8 cellular contexts compared by ENCODE assay signal in the genomic region with DNA sequence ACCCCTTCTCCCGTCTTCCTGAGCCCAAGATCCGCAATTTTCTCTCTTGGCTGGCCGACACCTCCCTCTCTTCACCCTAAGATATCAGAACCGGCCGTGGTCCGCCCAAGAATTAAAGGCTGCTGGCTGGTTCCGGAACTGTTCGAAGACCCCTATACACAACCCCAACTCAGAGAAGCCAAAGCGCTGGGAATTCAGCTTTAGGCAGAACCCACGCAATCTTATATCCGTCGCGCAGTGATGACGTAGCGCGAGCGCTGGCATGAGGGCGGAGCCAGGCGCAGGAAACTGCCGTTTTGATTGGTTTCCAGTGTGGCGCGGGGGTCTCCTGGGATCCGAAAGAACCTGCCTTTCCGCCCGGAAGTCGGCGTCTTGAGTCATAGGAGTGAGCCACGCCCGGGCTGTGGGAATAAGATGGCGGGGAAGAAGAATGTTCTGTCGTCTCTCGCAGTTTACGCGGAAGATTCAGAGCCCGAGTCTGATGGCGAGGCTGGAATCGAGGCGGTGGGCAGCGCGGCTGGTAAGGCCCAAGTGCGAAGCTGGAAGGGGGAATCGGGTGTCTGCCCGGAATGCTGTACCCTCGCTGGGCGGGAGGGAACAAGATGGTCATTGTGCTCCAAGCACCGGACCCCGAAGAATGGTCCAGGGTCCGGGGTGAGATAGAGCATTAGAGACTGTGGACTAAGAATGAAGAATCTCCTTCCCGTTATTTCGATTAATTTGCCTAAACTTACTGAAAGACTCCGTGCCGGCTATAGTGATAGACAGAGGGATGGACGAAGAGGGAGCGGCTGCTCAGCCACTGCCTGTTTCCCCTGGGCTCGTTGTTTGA. TPM values are rescaled to one million over a fixed set of nuclear protein-coding genes. Genes with fewer than 3 reads are reported as not detected.
A peak's percentile ranks its signal among the peaks of the same experiment; 100 is the strongest.
DNase-seq lines count a peak whose midpoint lies in the region; ATAC-seq, FAIRE-seq and TF ChIP-seq lines count a peak whose summit lies in the region.

Gene RECQL5, minus strand, starts transcription at position 196 of the 832 bp plus-strand sequence. CDS start 597 bp downstream, outside the sequence.
Gene SAP30BP, plus strand, starts transcription at position 380 of the 832 bp plus-strand sequence. Its CDS starts 35 bp downstream, at position 415.

- H3K9me3 ChIP-seq in kidney (ENCODE audit: control insufficient read depth in 1 of 2, low read length in 2 of 2) = no peaks in the 10 kb centered on the region

- H3K4me3 Mint-ChIP-seq in activated CD4-positive, alpha-beta T cell treated with anti-CD3 and anti-CD28 coated beads for 36 hours = no peak within 1 kb of the TSS
- H3K4me3 Mint-ChIP-seq in chondrocyte (ENCODE audit: unreplicated experiment) = no peak within 1 kb of the TSS

- H3K36me3 Mint-ChIP-seq in activated CD4-positive, alpha-beta T cell treated with anti-CD3 and anti-CD28 coated beads for 36 hours (ENCODE audit: low read depth) = peaks cover 27% of the 10 kb centered on the region
- peaks cover 17% of the 10 kb centered on the region for H3K36me3 Mint-ChIP-seq in chondrocyte (ENCODE audit: low read depth)

- H3K36me3 ChIP-seq in kidney (ENCODE audit: control insufficient read depth in 1 of 2, insufficient read depth in 2 of 2, low read length in 2 of 2) = peaks cover 19 to 31% of the 10 kb centered on the region in 2 donors

- FAIRE-seq in kidney (lab: Jason Lieb, UNC) = peak; percentile 80

- peak within 1 kb of the TSS; percentile 84 to 88 for H3K9ac ChIP-seq in kidney (ENCODE audit: low read length in 2 of 2)

- no peaks in the 10 kb centered on the region for H3K9me3 Mint-ChIP-seq in activated CD4-positive, alpha-beta T cell treated with anti-CD3 and anti-CD28 coated beads for 36 hours (ENCODE audit: low read depth)
- no peaks in the 10 kb centered on the region for H3K9me3 Mint-ChIP-seq in chondrocyte (ENCODE audit: low read depth)

- intact Hi-C loops in activated CD4-positive, alpha-beta T cell treated with anti-CD3 and anti-CD28 coated beads for 36 hours (cut with DNase I, micrococcal nuclease) = loop anchor here (1.0 to 5.0 kb wide), 11 partner anchors 78 to 635 kb away; partner anchors contain the start of genes ACOX1 (in 1 of the 2), CASKIN2 (in 1 of the 2), GGA3 (in 1 of the 2) and MIF4GD (in 1 of the 2)
- intact Hi-C loops in kidney (cut with DNase I) = no loop called here

- peaks cover 8 to 15% of the 10 kb centered on the region in 2 donors for H3K4me1 ChIP-seq in kidney (ENCODE audit: control insufficient read depth in 1 of 2, insufficient read depth in 1 of 2, low read depth in 1 of 2, low read length in 2 of 2)

- no peak within 1 kb of the TSS for H3K27ac Mint-ChIP-seq in activated CD4-positive, alpha-beta T cell treated with anti-CD3 and anti-CD28 coated beads for 36 hours
- H3K27ac Mint-ChIP-seq in chondrocyte (ENCODE audit: unreplicated experiment) = peak within 1 kb of the TSS; percentile 4

- peak; percentile 98 for DNase-seq in Ammon's horn (ENCODE audit: low spot score)
- peak; percentile 80 for DNase-seq in GM19238 (ENCODE audit: insufficient read length, low spot score)
- peak; percentile 98 for DNase-seq in NCI-H524 treated with DMSO at 0.1 percent for 48 hours (lab: John Stamatoyannopoulos, UW)
- peak; percentile 99 for DNase-seq in activated CD4-positive, alpha-beta T cell treated with anti-CD3 and anti-CD28 coated beads for 36 hours
- peak; percentile 98 for DNase-seq in chondrocyte (ENCODE audit: low spot score)
- DNase-seq in kidney = peak; percentile 99
- DNase-seq in stimulated activated CD4-positive, alpha-beta T cell treated with anti-CD3 and anti-CD28 coated beads, Interleukin-15, amount 100 ng/mL, for 24 hours = peak; percentile 98

- CTCF ChIA-PET in activated CD4-positive, alpha-beta T cell treated with anti-CD3 and anti-CD28 coated beads for 36 hours (lab: Charles Lee) = interaction anchor here (0.7 to 5.1 kb wide), 6 partner anchors 9 to 116 kb away, joined by 3 to 55 read pairs (median 8); no protein-coding TSS in a partner anchor

- peaks cover 34% of the 10 kb centered on the region for H3K4me1 Mint-ChIP-seq in activated CD4-positive, alpha-beta T cell treated with anti-CD3 and anti-CD28 coated beads for 36 hours
- H3K4me1 Mint-ChIP-seq in chondrocyte (ENCODE audit: low read depth) = peaks cover 24% of the 10 kb centered on the region

- peak within 1 kb of the TSS; percentile 83 to 84 for H3K27ac ChIP-seq in kidney (ENCODE audit: low read depth in 2 of 2, low read length in 2 of 2)

- peak within 1 kb of the TSS; percentile 92 to 96 for H3K4me3 ChIP-seq in kidney (ENCODE audit: low read length in 2 of 2)

- peak; percentile 12 for TF ChIP-seq CTCF in chondrocyte (IDR thresholded peaks at IDR 0.05)
- TF ChIP-seq CTCF in kidney (IDR thresholded peaks at IDR 0.05; ENCODE audit: borderline replicate concordance, extremely low read depth, insufficient read depth) = no peak

- peak; percentile 79 for ATAC-seq in HG03442 (IDR thresholded peaks at IDR 0.05; ENCODE audit: unreplicated experiment)
- peak; percentile 100 for ATAC-seq in activated CD4-positive, alpha-beta T cell treated with anti-CD3 and anti-CD28 coated beads for 36 hours

- POLR2A ChIA-PET in activated CD4-positive, alpha-beta T cell treated with anti-CD3 and anti-CD28 coated beads for 36 hours (lab: Charles Lee) = interaction anchor here (0.7 to 1.5 kb wide), 3 partner anchors 108 to 225 kb away, joined by 3 read pairs; no protein-coding TSS in a partner anchor

- H3K27me3 Mint-ChIP-seq in activated CD4-positive, alpha-beta T cell treated with anti-CD3 and anti-CD28 coated beads for 36 hours = no peaks in the 10 kb centered on the region
- no peaks in the 10 kb centered on the region for H3K27me3 Mint-ChIP-seq in chondrocyte (ENCODE audit: low read depth)

RNA-seq across cellular contexts. Expression of gene RECQL5, which starts in this region (rescaled TPM):
- 10 to 100 TPM; 36.4 to 40.5 TPM for total RNA-seq in activated CD4-positive, alpha-beta T cell treated with anti-CD3 and anti-CD28 coated beads for 36 hours
- total RNA-seq in chondrocyte (20.4 to 30.4 TPM (median 21.1 TPM) in 3 replicates), kidney (51.6 TPM)
- 40.0 TPM for polyA plus RNA-seq in kidney (ENCODE audit: insufficient read depth, low read depth, low replicate concordance)

RNA-seq across cellular contexts. Expression of gene SAP30BP, which starts in this region (rescaled TPM):
- 10 to 100 TPM; 87.8 to 100.0 TPM for total RNA-seq in activated CD4-positive, alpha-beta T cell treated with anti-CD3 and anti-CD28 coated beads for 36 hours
- total RNA-seq in chondrocyte (59.9 to 91.8 TPM (median 67.5 TPM) in 3 replicates), kidney (95.1 TPM)
- polyA plus RNA-seq in kidney (ENCODE audit: insufficient read depth, low read depth, low replicate concordance) = 62.9 TPM

Comparison
In these comparisons a context has a peak if more than half of its experiments do, and no peak if none do; other contexts are left out.
1. Peak in every context shown above with its lines: DNase-seq, ATAC-seq, H3K4me3 ChIP-seq and H3K27ac ChIP-seq.